In genomic region chr5:94234987-94235386, GRCh38 we compare ENCODE assay signal across 26 cellular contexts.
DNase-seq lines count a peak whose midpoint lies in the region; ATAC-seq, FAIRE-seq and TF ChIP-seq lines count a peak whose summit lies in the region.
"Had no signal": no experiment of that assay in that cellular context is flagged by ENCODE, and none has a peak within 500 bp of the region (broad histone marks: within the 10 kb centered on the region; RNA-seq: fewer than 3 reads in every experiment).

No MANE protein-coding gene starts in this region.

- no peaks in the 10 kb centered on the region for H3K36me3 ChIP-seq in small intestine (ENCODE audit: control insufficient read depth in 2 of 2, insufficient read depth in 2 of 2, low read length in 2 of 2)
- H3K36me3 ChIP-seq: BE2C, BLaER1 had no signal

- H3K27me3 ChIP-seq in small intestine (ENCODE audit: control insufficient read depth in 2 of 2, insufficient read depth in 2 of 2, low read length in 2 of 2), result no peaks in the 10 kb centered on the region
- H3K27me3 ChIP-seq: BE2C, BLaER1 had no signal

- 10 to 55% (median 18%) methylated on average over 1 of the region's 1 CpG for WGBS in small intestine, 3 donors

- no peak overlapping the region for H3K27ac ChIP-seq in small intestine (ENCODE audit: low read depth in 1 of 2, low read length in 1 of 2)
- H3K27ac ChIP-seq: BLaER1 had no signal

- FAIRE-seq in H54 (lab: Jason Lieb, UNC), result peak; percentile 64
- no peak for FAIRE-seq in small intestine (lab: Jason Lieb, UNC)
- FAIRE-seq: A204.1, GM12878, GM12892, GM18507 had no signal

- H3K4me1 ChIP-seq in small intestine (ENCODE audit: control insufficient read depth in 2 of 2, insufficient read depth in 1 of 2, low read depth in 1 of 2, low read length in 1 of 2), result no peaks in the 10 kb centered on the region
- H3K4me1 ChIP-seq: BE2C, BLaER1 had no signal

- no peak for TF ChIP-seq POLR2A in H54 (IDR thresholded peaks at IDR 0.05; ENCODE audit: low read depth, low read length)

- ATAC-seq in left lobe of liver (peak; percentile 83), GM19351 (IDR thresholded peaks at IDR 0.05; ENCODE audit: unreplicated experiment) (no peak), sciatic nerve (no peak)
- ATAC-seq: GM12878 had no signal

- intact Hi-C loops in sciatic nerve (cut with DNase I), result no loop called here

- DNase-seq in H54 (ENCODE audit: insufficient read length, low spot score) (no peak), left lobe of liver (ENCODE audit: low spot score) (peak; percentile 62), small intestine (peak; percentile 39), islet precursor cell (no peak), sciatic nerve (ENCODE audit: low spot score) (no peak)
- DNase-seq: 8988T; ACHN; BE2C; C1 segment of cervical spinal cord; CD4-positive, alpha-beta memory T cell; CD4-positive, CD25-positive, alpha-beta regulatory T cell; CD8-positive, alpha-beta memory T cell; COR-L47; DMS 273 treated with DMSO at 0.1 percent for 48 hours; DMS153; DMS53; DMS79; DND-41; EL; GDM1 had no signal

- H3K9me3 ChIP-seq in small intestine (ENCODE audit: control insufficient read depth, low read depth), result no peaks in the 10 kb centered on the region
- H3K9me3 ChIP-seq: BE2C had no signal

- H3K4me3 ChIP-seq in small intestine (ENCODE audit: low read depth in 1 of 2, low read length in 2 of 2), result no peak overlapping the region
- H3K4me3 ChIP-seq: BLaER1, GM12878 had no signal

Comparison
In these comparisons a context has a peak if more than half of its experiments do, and no peak if none do; other contexts are left out.
1. DNase-seq: peak in left lobe of liver (single experiment) and small intestine (single experiment); none in H54 (single experiment), islet precursor cell (single experiment) and sciatic nerve (single experiment).